ENCODE assay signal across 8 cellular contexts in genomic region chr3:51637941-51638471, GRCh38. TPM values are rescaled to one million over a fixed set of nuclear protein-coding genes. Genes with fewer than 3 reads are reported as not detected.
DNase-seq lines count a peak whose midpoint lies in the region; ATAC-seq and TF ChIP-seq lines count a peak whose summit lies in the region.

No MANE protein-coding gene starts in this region.

- ATAC-seq in HG02943 (IDR thresholded peaks at IDR 0.05; ENCODE audit: low read depth, unreplicated experiment), result peak; percentile 77
- peak; percentile 75 for ATAC-seq in activated naive CD8-positive, alpha-beta T cell treated with anti-CD3 and anti-CD28 coated beads, Interleukin-2, amount 10 ng/mL, durations not matched to agents 7 days and 5 days (ENCODE audit: low read depth)
- peak; percentile 58 for ATAC-seq in stimulated activated effector memory CD8-positive, alpha-beta T cell treated with anti-CD3 and anti-CD28 coated beads, Interleukin-12 subunit alpha, Interleukin-12 subunit beta, amount 100 ng/mL, for 72 hours

- POLR2A ChIA-PET in activated naive CD8-positive, alpha-beta T cell treated with anti-CD3 and anti-CD28 coated beads, Interleukin-2, amount 10 ng/mL, durations not matched to agents 7 days and 5 days (lab: Charles Lee), result no interaction called here

- TF ChIP-seq CTCF in lower leg skin (IDR thresholded peaks at IDR 0.05), result no peak

- H3K9me3 Mint-ChIP-seq in activated naive CD8-positive, alpha-beta T cell treated with anti-CD3 and anti-CD28 coated beads, Interleukin-2, amount 10 ng/mL, durations not matched to agents 7 days and 5 days, result no peaks in the 10 kb centered on the region
- no peaks in the 10 kb centered on the region for H3K9me3 Mint-ChIP-seq in stimulated activated effector memory CD8-positive, alpha-beta T cell treated with anti-CD3 and anti-CD28 coated beads, Interleukin-12 subunit alpha, Interleukin-12 subunit beta, amount 100 ng/mL, for 72 hours

- DNase-seq in activated gamma-delta T cell treated with Interleukin-2 at 50 U/mL for 16 hours, result peak; percentile 4
- no peak for DNase-seq in activated gamma-delta T cell (lab: John Stamatoyannopoulos, UW)
- DNase-seq in NCI-H526 (lab: John Stamatoyannopoulos, UW), result peak; percentile 26 to 75
- DNase-seq in activated naive CD8-positive, alpha-beta T cell treated with anti-CD3 and anti-CD28 coated beads, Interleukin-2, amount 10 ng/mL, durations not matched to agents 7 days and 5 days, result no peak
- DNase-seq in iPS-NIHi7 (ENCODE audit: extremely low spot score), result peak; percentile 94
- DNase-seq in stimulated activated effector memory CD8-positive, alpha-beta T cell treated with anti-CD3 and anti-CD28 coated beads, Interleukin-12 subunit alpha, Interleukin-12 subunit beta, amount 100 ng/mL, for 72 hours (ENCODE audit: low spot score in 2 of 2), result no peak
- DNase-seq in lower leg skin (ENCODE audit: low spot score in 2 of 2), result no peak

- H3K27me3 Mint-ChIP-seq in activated naive CD8-positive, alpha-beta T cell treated with anti-CD3 and anti-CD28 coated beads, Interleukin-2, amount 10 ng/mL, durations not matched to agents 7 days and 5 days, result no peaks in the 10 kb centered on the region

- no peak overlapping the region for H3K4me3 ChIP-seq in lower leg skin (ENCODE audit: low read depth, poor library complexity, severe bottlenecking)

- 59 to 68% methylated on average over 6 of the region's 6 CpGs for WGBS in lower leg skin, 2 donors

- H3K36me3 Mint-ChIP-seq in activated naive CD8-positive, alpha-beta T cell treated with anti-CD3 and anti-CD28 coated beads, Interleukin-2, amount 10 ng/mL, durations not matched to agents 7 days and 5 days, result peaks cover 10% of the 10 kb centered on the region
- H3K36me3 Mint-ChIP-seq in stimulated activated effector memory CD8-positive, alpha-beta T cell treated with anti-CD3 and anti-CD28 coated beads, Interleukin-12 subunit alpha, Interleukin-12 subunit beta, amount 100 ng/mL, for 72 hours, result peaks cover 98% of the 10 kb centered on the region

- intact Hi-C loops in lower leg skin (cut with DNase I; ENCODE audit: low total_unique reads), result no loop called here

- no peaks in the 10 kb centered on the region for H3K4me1 Mint-ChIP-seq in activated naive CD8-positive, alpha-beta T cell treated with anti-CD3 and anti-CD28 coated beads, Interleukin-2, amount 10 ng/mL, durations not matched to agents 7 days and 5 days
- no peaks in the 10 kb centered on the region for H3K4me1 Mint-ChIP-seq in stimulated activated effector memory CD8-positive, alpha-beta T cell treated with anti-CD3 and anti-CD28 coated beads, Interleukin-12 subunit alpha, Interleukin-12 subunit beta, amount 100 ng/mL, for 72 hours

- no peak for TF ChIP-seq POLR2A in lower leg skin (IDR thresholded peaks at IDR 0.05)

- H3K4me3 Mint-ChIP-seq in activated naive CD8-positive, alpha-beta T cell treated with anti-CD3 and anti-CD28 coated beads, Interleukin-2, amount 10 ng/mL, durations not matched to agents 7 days and 5 days, result no peak overlapping the region
- no peak overlapping the region for H3K4me3 Mint-ChIP-seq in stimulated activated effector memory CD8-positive, alpha-beta T cell treated with anti-CD3 and anti-CD28 coated beads, Interleukin-12 subunit alpha, Interleukin-12 subunit beta, amount 100 ng/mL, for 72 hours

- H3K27ac Mint-ChIP-seq in activated naive CD8-positive, alpha-beta T cell treated with anti-CD3 and anti-CD28 coated beads, Interleukin-2, amount 10 ng/mL, durations not matched to agents 7 days and 5 days, result no peak overlapping the region
- no peak overlapping the region for H3K27ac Mint-ChIP-seq in stimulated activated effector memory CD8-positive, alpha-beta T cell treated with anti-CD3 and anti-CD28 coated beads, Interleukin-12 subunit alpha, Interleukin-12 subunit beta, amount 100 ng/mL, for 72 hours

RNA-seq across cellular contexts. Expression of gene TEX264, which starts 33.0 kb away (rescaled TPM):
- total RNA-seq in activated naive CD8-positive, alpha-beta T cell treated with anti-CD3 and anti-CD28 coated beads, Interleukin-2, amount 10 ng/mL, durations not matched to agents 7 days and 5 days, result 10 to 100 TPM; 49.3 to 49.8 TPM
- total RNA-seq in lower leg skin, result 100 to 1,000 TPM; 103 to 232 (median 134) TPM

Comparison
In these comparisons a context has a peak if more than half of its experiments do, and no peak if none do; other contexts are left out.
1. DNase-seq: peak in activated gamma-delta T cell treated with Interleukin-2 at 50 U/mL for 16 hours (single experiment), NCI-H526 (2 of 2) and iPS-NIHi7 (single experiment); none in activated gamma-delta T cell (single experiment), activated naive CD8-positive, alpha-beta T cell treated with anti-CD3 and anti-CD28 coated beads, Interleukin-2, amount 10 ng/mL, durations not matched to agents 7 days and 5 days (single experiment), stimulated activated effector memory CD8-positive, alpha-beta T cell treated with anti-CD3 and anti-CD28 coated beads, Interleukin-12 subunit alpha, Interleukin-12 subunit beta, amount 100 ng/mL, for 72 hours (0 of 2) and lower leg skin (0 of 2).
2. Peak in every context shown above with its lines, with median percentiles within 50 percentile points of each other: ATAC-seq.